28 cellular contexts compared by ENCODE assay signal in the genomic region with DNA sequence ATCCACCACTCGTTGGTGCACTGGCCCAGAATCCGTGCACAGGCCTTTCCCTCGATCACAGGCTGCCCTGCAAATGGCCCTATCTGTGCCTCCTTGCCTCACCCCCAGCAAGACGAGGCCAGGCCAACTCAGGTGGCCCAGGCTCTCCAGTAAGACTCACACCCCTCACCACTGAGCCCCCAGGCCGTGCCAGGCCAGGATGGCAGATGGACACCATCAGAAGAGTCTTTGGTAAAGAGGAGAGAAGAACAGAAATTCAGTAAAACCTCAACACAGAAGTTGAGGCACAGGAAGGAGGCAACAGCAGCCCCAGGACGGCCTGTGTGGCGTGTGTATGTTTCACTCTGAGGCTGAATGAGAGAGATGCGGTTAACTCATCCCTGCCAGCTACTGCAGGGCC. TPM values are rescaled to one million over a fixed set of nuclear protein-coding genes. Genes with fewer than 3 reads are reported as not detected.
"Had no signal": no experiment of that assay in that cellular context is flagged by ENCODE, and none has a peak within 500 bp of the region (broad histone marks: within the 10 kb centered on the region; RNA-seq: fewer than 3 reads in every experiment).

No MANE protein-coding gene starts in this region.

- H3K27ac ChIP-seq: ascending aorta, breast epithelium, cardiac muscle cell, esophagus muscularis mucosa, foreskin keratinocyte, gastrocnemius medialis had no signal

- H3K36me3 ChIP-seq: ascending aorta, breast epithelium, cardiac muscle cell, esophagus muscularis mucosa, gastrocnemius medialis had no signal

- H3K4me1 ChIP-seq: ascending aorta, breast epithelium, foreskin keratinocyte, gastrocnemius medialis had no signal

- ATAC-seq: activated CD4-positive, alpha-beta T cell treated with anti-CD3 and anti-CD28 coated beads for 36 hours; activated CD8-positive, alpha-beta memory T cell treated with anti-CD3 and anti-CD28 coated beads, Interleukin-2, amount 10 ng/mL, durations not matched to agents 7 days and 5 days; activated CD8-positive, alpha-beta T cell treated with anti-CD3 and anti-CD28 coated beads, Interleukin-2, amount 10 ng/mL, durations not matched to agents 7 days and 5 days; activated naive CD4-positive, alpha-beta T cell treated with anti-CD3 and anti-CD28 coated beads, Interleukin-2, amount 50 U/mL, for 72 hours; activated T-cell treated with anti-CD3 and anti-CD28 coated beads, Interleukin-2, amount 50 U/mL, for 72 hours; effector memory CD8-positive, alpha-beta T cell; foreskin keratinocyte; gastrocnemius medialis had no signal

- H3K4me3 ChIP-seq: ascending aorta, breast epithelium, cardiac muscle cell, esophagus muscularis mucosa, gastrocnemius medialis had no signal

- DNase-seq: activated CD4-positive, alpha-beta memory T cell treated with anti-CD3 and anti-CD28 coated beads for 36 hours; activated CD4-positive, alpha-beta T cell treated with anti-CD3 and anti-CD28 coated beads for 36 hours; activated CD4-positive, alpha-beta T cell treated with anti-CD3 and anti-CD28 coated beads, Interleukin-2, amount 10 ng/mL, durations not matched to agents 24 days and 14 days; activated CD4-positive, CD25-positive, alpha-beta regulatory T cell; activated CD4-positive, CD25-positive, alpha-beta regulatory T cell treated with anti-CD3 and anti-CD28 coated beads, Interleukin-2, amount 50 U/mL, for 72 hours; activated CD8-positive, alpha-beta memory T cell treated with anti-CD3 and anti-CD28 coated beads, Interleukin-2, amount 10 ng/mL, durations not matched to agents 7 days and 5 days; activated CD8-positive, alpha-beta memory T cell treated with anti-CD3 and anti-CD28 coated beads, Interleukin-2, amount 50 U/mL, for 4 hours; activated CD8-positive, alpha-beta T cell treated with anti-CD3 and anti-CD28 coated beads, Interleukin-2, amount 10 ng/mL, durations not matched to agents 7 days and 5 days; activated gamma-delta T cell; activated naive CD4-positive, alpha-beta T cell; activated naive CD4-positive, alpha-beta T cell treated with anti-CD3 and anti-CD28 coated beads, Interleukin-2, amount 10 ng/mL, durations not matched to agents 7 days and 5 days; activated naive CD8-positive, alpha-beta T cell treated with anti-CD3 and anti-CD28 coated beads, Interleukin-2, amount 10 ng/mL, durations not matched to agents 7 days and 5 days; activated T-cell treated with anti-CD3 and anti-CD28 coated beads, Interleukin-2, amount 50 U/mL, for 1 hour; activated T-cell treated with anti-CD3 and anti-CD28 coated beads, Interleukin-2, amount 50 U/mL, for 72 hours; cortex of kidney; dermis blood vessel endothelial cell; effector CD4-positive, alpha-beta T cell; effector memory CD8-positive, alpha-beta T cell; erythroblast; foreskin keratinocyte; gastrocnemius medialis; glutamatergic neuron had no signal

- H3K9me3 ChIP-seq: ascending aorta, breast epithelium, esophagus muscularis mucosa, gastrocnemius medialis had no signal

- FAIRE-seq: colon had no signal

- H3K27me3 ChIP-seq: ascending aorta, breast epithelium, cardiac muscle cell, esophagus muscularis mucosa, gastrocnemius medialis had no signal

RNA-seq across cellular contexts. Expression of a gene that starts 54.0 kb away (rescaled TPM):
- total RNA-seq: activated CD4-positive, alpha-beta memory T cell treated with anti-CD3 and anti-CD28 coated beads for 36 hours; activated CD4-positive, alpha-beta T cell treated with anti-CD3 and anti-CD28 coated beads for 36 hours; dermis blood vessel endothelial cell had no signal
